13 cellular contexts compared by ENCODE assay signal in genomic region chr16:30397056-30397455, GRCh38. TPM values are rescaled to one million over a fixed set of nuclear protein-coding genes. Genes with fewer than 3 reads are reported as not detected.
DNase-seq lines count a peak whose midpoint lies in the region; ATAC-seq and TF ChIP-seq lines count a peak whose summit lies in the region.
"Had no signal": no experiment of that assay in that cellular context is flagged by ENCODE, and none has a peak within 500 bp of the region (broad histone marks: within the 10 kb centered on the region; RNA-seq: fewer than 3 reads in every experiment).

No MANE protein-coding gene starts in this region.

- in situ Hi-C loops in ACHN (cut with HindIII; ENCODE audit: low pct_ligation_motif_present, low pct_unique_long_range_greater_than_20kb, low sequenced_read_pairs) = no loop called here

- H2AFZ ChIP-seq in H9 (ENCODE audit: low read length) = no peak overlapping the region

- H3K9me3 Mint-ChIP-seq in CD4-positive, CD25-positive, alpha-beta regulatory T cell = no peaks in the 10 kb centered on the region
- no peaks in the 10 kb centered on the region; a peak in 1 of 5 replicates for H3K9me3 Mint-ChIP-seq in H9
- no peaks in the 10 kb centered on the region for H3K9me3 Mint-ChIP-seq in activated B cell treated with CpG ODN at 0.5 μM for 24 hours
- no peaks in the 10 kb centered on the region for H3K9me3 Mint-ChIP-seq in mesothelial cell of epicardium

- H3K4me3 Mint-ChIP-seq in CD4-positive, CD25-positive, alpha-beta regulatory T cell = peak overlapping the region; percentile 54 to 92 (median 84)
- H3K4me3 Mint-ChIP-seq in H9 (peak overlapping the region; percentile 90 to 91), activated B cell treated with CpG ODN at 0.5 μM for 24 hours (peak overlapping the region; percentile 38), mesothelial cell of epicardium (peak overlapping the region; percentile 77)

- no peak overlapping the region for H2BK120ac ChIP-seq in H9 (ENCODE audit: low read depth, low read length, poor library complexity, severe bottlenecking)

- no peak overlapping the region for H3K56ac ChIP-seq in H9 (ENCODE audit: insufficient read length, low read depth, low read length)

- H3K27ac ChIP-seq in CD4-positive, CD25-positive, alpha-beta regulatory T cell (ENCODE audit: insufficient read depth, low read length, poor library complexity, severe bottlenecking) = no peak overlapping the region
- no peak overlapping the region for H3K27ac ChIP-seq in H9 (ENCODE audit: insufficient read length, low read depth, low read length)
- H3K27ac ChIP-seq: adrenal gland had no signal

- peaks cover 22% of the 10 kb centered on the region for H3K23me2 ChIP-seq in H9 (ENCODE audit: insufficient read length, low read depth, low read length, poor library complexity, severe bottlenecking)

- no peaks in the 10 kb centered on the region for H3K27me3 ChIP-seq in CD4-positive, CD25-positive, alpha-beta regulatory T cell (ENCODE audit: control insufficient read depth, insufficient read depth, low read length)
- H3K27me3 ChIP-seq in H9 (ENCODE audit: insufficient read depth, low read length) = no peaks in the 10 kb centered on the region
- H3K27me3 ChIP-seq: adrenal gland had no signal

- H3K4ac ChIP-seq in H9 (ENCODE audit: low read depth, low read length) = no peak overlapping the region

- H2BK20ac ChIP-seq in H9 (ENCODE audit: low read depth, low read length, poor library complexity, severe bottlenecking) = no peak overlapping the region

- H3K4me1 ChIP-seq in CD4-positive, CD25-positive, alpha-beta regulatory T cell (ENCODE audit: control insufficient read depth, insufficient read depth, low read length, poor library complexity, severe bottlenecking) = peaks cover 33% of the 10 kb centered on the region
- no peaks in the 10 kb centered on the region; the same call in 1 of the 2 replicates for H3K4me1 ChIP-seq in H9 (ENCODE audit: insufficient read depth, low read length)

- peak overlapping the region in 1 of 3 donors; percentile 48 for H3K27ac Mint-ChIP-seq in CD4-positive, CD25-positive, alpha-beta regulatory T cell
- H3K27ac Mint-ChIP-seq in H9 (no peak overlapping the region), activated B cell treated with CpG ODN at 0.5 μM for 24 hours (no peak overlapping the region), mesothelial cell of epicardium (peak overlapping the region; percentile 32)

- H3K9ac ChIP-seq in H9 (ENCODE audit: extremely low read depth, insufficient read length, low read length) = no peak overlapping the region

- intact Hi-C loops in activated B cell treated with CpG ODN at 0.5 μM for 24 hours (cut with micrococcal nuclease) = no loop called here

- no peaks in the 10 kb centered on the region for H3K27me3 Mint-ChIP-seq in CD4-positive, CD25-positive, alpha-beta regulatory T cell
- H3K27me3 Mint-ChIP-seq in H9 (ENCODE audit: low read depth) (peaks cover 2% of the 10 kb centered on the region), activated B cell treated with CpG ODN at 0.5 μM for 24 hours (peaks cover 4% of the 10 kb centered on the region), mesothelial cell of epicardium (ENCODE audit: low read depth) (no peaks in the 10 kb centered on the region)

- no peak overlapping the region for H3K23ac ChIP-seq in H9 (ENCODE audit: insufficient read length, low read depth, low read length)

- no peak overlapping the region for H2AK5ac ChIP-seq in H9 (ENCODE audit: insufficient read length, low read length)

- ATAC-seq in CD4-positive, CD25-positive, alpha-beta regulatory T cell (ENCODE audit: low read depth in 2 of 2) = no peak
- no peak for ATAC-seq in activated B cell treated with CpG ODN at 0.5 μM for 24 hours (ENCODE audit: low read depth)
- ATAC-seq: sciatic nerve had no signal

- no peaks in the 10 kb centered on the region for H4K20me1 ChIP-seq in H9 (ENCODE audit: control insufficient read depth, insufficient read depth, insufficient read length)

- H3K36me3 Mint-ChIP-seq in CD4-positive, CD25-positive, alpha-beta regulatory T cell = peaks cover 12% of the 10 kb centered on the region
- peaks cover 9 to 33% (median 20%) of the 10 kb centered on the region in 3 experiments; a peak in 6 of 7 replicates for H3K36me3 Mint-ChIP-seq in H9 (ENCODE audit: insufficient read depth in 1 of 3, low read depth in 3 of 3)
- H3K36me3 Mint-ChIP-seq in activated B cell treated with CpG ODN at 0.5 μM for 24 hours (ENCODE audit: low read depth) = peaks cover 27% of the 10 kb centered on the region
- peaks cover 4% of the 10 kb centered on the region for H3K36me3 Mint-ChIP-seq in mesothelial cell of epicardium

- H3T11ph ChIP-seq in H9 (ENCODE audit: low read length) = no peak overlapping the region

- POLR2A ChIA-PET in activated B cell treated with CpG ODN at 0.5 μM for 24 hours (lab: Charles Lee) = interaction anchor here (1.1 to 2.6 kb wide), 5 partner anchors 9 to 214 kb away, joined by 5 to 33 read pairs (median 10); partner anchors contain the start of genes CD2BP2, CORO1A and ZNF771

- H3K18ac ChIP-seq in H9 (ENCODE audit: insufficient read length, low read depth, low read length) = no peak overlapping the region

- H4K8ac ChIP-seq in H9 (replicated peaks; ENCODE audit: insufficient read length, low read depth, low read length) = no peak overlapping the region

- no peaks in the 10 kb centered on the region for H3K36me3 ChIP-seq in CD4-positive, CD25-positive, alpha-beta regulatory T cell (ENCODE audit: control insufficient read depth, insufficient read depth, low read length)

- no peak overlapping the region for H3K4me2 ChIP-seq in H9 (ENCODE audit: insufficient read depth, insufficient read length, low read length)

- H3K14ac ChIP-seq in H9 (ENCODE audit: insufficient read depth, low read length) = no peak overlapping the region

- no peak overlapping the region for H2BK12ac ChIP-seq in H9 (ENCODE audit: insufficient read length, low read depth, low read length)

- H4K5ac ChIP-seq in H9 (ENCODE audit: insufficient read length, low read depth, low read length) = no peak overlapping the region

- H2BK5ac ChIP-seq in H9 (ENCODE audit: insufficient read length, low read length) = no peak overlapping the region

- peaks cover 4% of the 10 kb centered on the region; the same call in 1 of the 2 replicates for H3K79me2 ChIP-seq in H9 (ENCODE audit: insufficient read depth, low read length)

- no peak overlapping the region for H2BK15ac ChIP-seq in H9 (ENCODE audit: low read depth, low read length)

- H3K4me1 Mint-ChIP-seq in CD4-positive, CD25-positive, alpha-beta regulatory T cell = peaks cover 5 to 58% (median 27%) of the 10 kb centered on the region in 4 donors
- H3K4me1 Mint-ChIP-seq in H9 (peaks cover 34 to 47% of the 10 kb centered on the region in 2 experiments), activated B cell treated with CpG ODN at 0.5 μM for 24 hours (peaks cover 42% of the 10 kb centered on the region), mesothelial cell of epicardium (peaks cover 34% of the 10 kb centered on the region)

- TF ChIP-seq CTCF in H9 (conservative IDR thresholded peaks at IDR 0.05) = no peak
- no peak for TF ChIP-seq CTCF in activated B cell treated with CpG ODN at 0.5 μM for 24 hours (IDR thresholded peaks at IDR 0.05)
- TF ChIP-seq CTCF in mesothelial cell of epicardium (IDR thresholded peaks at IDR 0.05; ENCODE audit: unreplicated experiment) = no peak
- TF ChIP-seq CTCF in GM20000 (IDR thresholded peaks at IDR 0.05; ENCODE audit: extremely low read depth, missing control alignments) = no peak

- WGBS in H9 (ENCODE audit: extremely low coverage, insufficient read length, low lambda C conversion rate) = no CpG with 5 or more reads among the region's 4 CpGs

- no peak overlapping the region for H3K4me3 ChIP-seq in CD4-positive, CD25-positive, alpha-beta regulatory T cell (ENCODE audit: low read depth, low read length)
- H3K4me3 ChIP-seq: adrenal gland had no signal

- DNase-seq in CD4-positive, CD25-positive, alpha-beta regulatory T cell = no peak
- DNase-seq in H9 (no peak), activated B cell treated with CpG ODN at 0.5 μM for 24 hours (no peak), mesothelial cell of epicardium (ENCODE audit: low spot score in 2 of 2, unreplicated experiment in 2 of 2) (no peak), GM20000 (ENCODE audit: low spot score) (no peak), NCI-H446 treated with DMSO at 0.1 percent for 48 hours (lab: John Stamatoyannopoulos, UW) (no peak), SKM-1 (lab: John Stamatoyannopoulos, UW; ENCODE audit: unreplicated experiment) (no peak), ACHN (no peak)
- DNase-seq: activated CD4-positive, CD25-positive, alpha-beta regulatory T cell treated with anti-CD3 and anti-CD28 coated beads, Interleukin-2, amount 50 U/mL, for 72 hours; adrenal gland; islet precursor cell; substantia nigra had no signal

- H3K9me3 ChIP-seq in CD4-positive, CD25-positive, alpha-beta regulatory T cell (ENCODE audit: control insufficient read depth in 2 of 2, low read length in 2 of 2) = no peaks in the 10 kb centered on the region
- no peaks in the 10 kb centered on the region for H3K9me3 ChIP-seq in H9 (ENCODE audit: control insufficient read depth, low read depth, low read length)
- H3K9me3 ChIP-seq: adrenal gland had no signal

- H3K79me1 ChIP-seq in H9 (ENCODE audit: insufficient read depth, low read depth, low read length, poor library complexity, severe bottlenecking) = no peaks in the 10 kb centered on the region

- no peak overlapping the region for H4K91ac ChIP-seq in H9 (ENCODE audit: insufficient read length, low read depth, low read length)

- CTCF ChIA-PET in activated B cell treated with CpG ODN at 0.5 μM for 24 hours (lab: Charles Lee) = interaction anchor here (1.4 to 1.7 kb wide), 3 partner anchors 10 to 21 kb away, joined by 4 to 5 read pairs (median 5); partner anchors contain the start of gene ZNF771

RNA-seq across cellular contexts. Expression of gene ZNF48, which starts 1.8 kb away (rescaled TPM):
- total RNA-seq in CD4-positive, CD25-positive, alpha-beta regulatory T cell = 6.0 TPM
- polyA plus RNA-seq in CD4-positive, CD25-positive, alpha-beta regulatory T cell = 1 to 10 TPM; 4.5 to 8.0 (median 6.7) TPM
- total RNA-seq in H9 (2021) (57.3 and 61.2 TPM in 2 replicates), activated B cell treated with CpG ODN at 0.5 μM for 24 hours (11.7 and 13.0 TPM in 2 replicates), mesothelial cell of epicardium (24.2 to 25.2 TPM (median 24.8 TPM) in 3 replicates)

RNA-seq across cellular contexts. Expression of gene ZNF771, which starts 10.3 kb away (rescaled TPM):
- 2.3 TPM for total RNA-seq in CD4-positive, CD25-positive, alpha-beta regulatory T cell
- polyA plus RNA-seq in CD4-positive, CD25-positive, alpha-beta regulatory T cell = 1 to 10 TPM; 1.7 to 3.8 (median 3.3) TPM
- total RNA-seq in H9 (2021) (9.7 and 10.5 TPM in 2 replicates), activated B cell treated with CpG ODN at 0.5 μM for 24 hours (4.4 and 5.2 TPM in 2 replicates), mesothelial cell of epicardium (10.7 to 12.6 TPM (median 11.8 TPM) in 3 replicates)

RNA-seq across cellular contexts. Expression of gene SEPTIN1, which starts 14.7 kb away (rescaled TPM):
- 198 TPM for total RNA-seq in CD4-positive, CD25-positive, alpha-beta regulatory T cell
- polyA plus RNA-seq in CD4-positive, CD25-positive, alpha-beta regulatory T cell = 100 to 1,000 TPM; 157 to 205 (median 170) TPM
- 1.4 and 2.5 TPM in 2 replicates for total RNA-seq in H9 (2021)
- 192 and 199 TPM in 2 replicates for total RNA-seq in activated B cell treated with CpG ODN at 0.5 μM for 24 hours
- 0.86 to 1.6 TPM (median 1.4 TPM) in 3 replicates for total RNA-seq in mesothelial cell of epicardium

RNA-seq across cellular contexts. Expression of gene MYL11, which starts 22.5 kb away (rescaled TPM):
- total RNA-seq in CD4-positive, CD25-positive, alpha-beta regulatory T cell = 4.1 TPM
- 1 to 10 TPM in 1 of 4 donors, not detected in 3; 1.7 TPM for polyA plus RNA-seq in CD4-positive, CD25-positive, alpha-beta regulatory T cell
- total RNA-seq in H9 (2021) (0.70 and 1.4 TPM in 2 replicates), activated B cell treated with CpG ODN at 0.5 μM for 24 hours (not detected in 2 replicates), mesothelial cell of epicardium (1.4 to 4.4 TPM (median 2.8 TPM) in 3 replicates)
- total RNA-seq: sciatic nerve had no signal

RNA-seq across cellular contexts. Expression of gene TBC1D10B, which starts 26.8 kb away (rescaled TPM):
- 32.2 TPM for total RNA-seq in CD4-positive, CD25-positive, alpha-beta regulatory T cell
- polyA plus RNA-seq in CD4-positive, CD25-positive, alpha-beta regulatory T cell = 10 to 100 TPM in 1 of 4 donors, 1 to 10 TPM in 3; 7.1 to 11.7 (median 8.2) TPM
- total RNA-seq in H9 (2021) (25.6 and 25.8 TPM in 2 replicates), activated B cell treated with CpG ODN at 0.5 μM for 24 hours (46.3 and 50.2 TPM in 2 replicates), mesothelial cell of epicardium (59.6 to 64.1 TPM (median 64.0 TPM) in 3 replicates)

Comparison
In these comparisons a context has a peak if more than half of its experiments do, and no peak if none do; other contexts are left out.
1. H3K4me3 Mint-ChIP-seq: peak in every context shown above with its lines; median percentile 90 in H9; 84 in CD4-positive, CD25-positive, alpha-beta regulatory T cell; 77 in mesothelial cell of epicardium; 38 in activated B cell treated with CpG ODN at 0.5 μM for 24 hours.
2. RNA of gene SEPTIN1, which starts 14.7 kb away (total RNA-seq): 198 TPM in CD4-positive, CD25-positive, alpha-beta regulatory T cell (single experiment) and 192 to 199 TPM in activated B cell treated with CpG ODN at 0.5 μM for 24 hours; 0.86 to 1.6 TPM in mesothelial cell of epicardium and 1.4 to 2.5 TPM in H9; every median in the first group is over 10 times any median in the second.